ENCODE assay signal across 9 cellular contexts in the genomic region with DNA sequence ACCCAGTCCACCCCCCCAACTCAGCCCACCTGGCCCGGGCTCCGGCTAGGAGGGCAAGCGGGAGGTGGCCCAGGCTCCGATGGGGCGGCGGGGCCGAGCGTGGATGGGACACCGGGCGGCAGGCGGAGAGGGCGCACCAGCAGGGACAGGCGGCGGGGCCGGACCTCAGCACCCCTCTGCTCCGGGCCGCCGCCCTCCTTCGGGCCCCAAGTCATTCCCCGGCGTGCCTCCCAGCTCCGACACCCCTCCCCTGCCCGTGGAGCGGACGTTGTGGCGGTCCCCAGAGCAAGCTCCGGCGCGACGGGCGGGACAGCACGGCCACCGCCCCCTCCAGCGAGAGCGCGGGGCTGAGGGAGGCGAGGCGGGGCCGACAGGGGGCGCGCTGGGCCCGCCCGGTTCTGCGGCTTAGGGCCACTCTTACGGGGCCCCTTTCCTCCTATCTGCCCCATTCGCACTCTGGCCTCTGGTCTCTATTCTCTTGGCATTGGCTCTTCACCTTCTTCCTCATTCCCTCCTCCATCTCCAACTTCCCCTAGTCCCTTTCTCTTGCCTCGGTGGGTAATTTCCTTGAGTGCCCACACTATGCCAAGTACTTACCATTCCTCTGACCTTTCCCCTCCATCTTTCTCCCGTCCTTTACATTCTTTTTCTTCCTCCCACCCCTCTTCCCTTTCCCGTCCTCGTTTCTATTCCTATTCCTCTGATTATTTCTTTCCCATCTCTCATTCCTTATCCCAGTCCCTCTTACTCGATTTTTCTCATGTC. TPM values are rescaled to one million over a fixed set of nuclear protein-coding genes. Genes with fewer than 3 reads are reported as not detected.
DNase-seq lines count a peak whose midpoint lies in the region; ATAC-seq, FAIRE-seq and TF ChIP-seq lines count a peak whose summit lies in the region.
"Had no signal": no experiment of that assay in that cellular context is flagged by ENCODE, and none has a peak within 500 bp of the region (broad histone marks: within the 10 kb centered on the region; RNA-seq: fewer than 3 reads in every experiment).

No MANE protein-coding gene starts in this region.

- H3K4me1 ChIP-seq in BLaER1 treated with 17β-estradiol and CSF1 and Interleukin-3, amounts not matched to agents 10 nM and 100 nM, result peaks cover 5 to 17% (median 12%) of the 10 kb centered on the region in 10 experiments; a peak in 15 of 20 replicates
- peaks cover 0 to 17% of the 10 kb centered on the region in 2 donors for H3K4me1 ChIP-seq in right atrium auricular region
- H3K4me1 ChIP-seq in small intestine (ENCODE audit: control insufficient read depth in 2 of 2, insufficient read depth in 1 of 2, low read depth in 1 of 2, low read length in 1 of 2), result no peaks in the 10 kb centered on the region

- TF ChIP-seq CTCF in right atrium auricular region (IDR thresholded peaks at IDR 0.05), result peak; percentile 46 to 82

- WGBS in small intestine, 3 donors, result 1 to 2% (median 2%) methylated on average over 41 to 51 of the region's 51 CpGs

- no peak for FAIRE-seq in small intestine (lab: Jason Lieb, UNC)

- H3K27ac ChIP-seq in BLaER1 treated with 17β-estradiol and CSF1 and Interleukin-3, amounts not matched to agents 10 nM and 100 nM, result no peak overlapping the region
- no peak overlapping the region for H3K27ac ChIP-seq in right atrium auricular region
- H3K27ac ChIP-seq in small intestine (ENCODE audit: low read depth in 1 of 2, low read length in 1 of 2), result no peak overlapping the region

- no peak overlapping the region for H3K9ac ChIP-seq in BLaER1 treated with 17β-estradiol and CSF1 and Interleukin-3, amounts not matched to agents 10 nM and 100 nM

- ATAC-seq in GM21825 (IDR thresholded peaks at IDR 0.05; ENCODE audit: unreplicated experiment), result peak; percentile 56

- H3K9me3 ChIP-seq in BLaER1 treated with 17β-estradiol and CSF1 and Interleukin-3, amounts not matched to agents 10 nM and 100 nM (replicated peaks in 1 of 11), result peaks cover 0 to 8% (median 4%) of the 10 kb centered on the region in 11 experiments; a peak in 13 of 22 replicates
- H3K9me3 ChIP-seq in right atrium auricular region (no peaks in the 10 kb centered on the region), small intestine (ENCODE audit: control insufficient read depth, low read depth) (no peaks in the 10 kb centered on the region)

- H3K36me3 ChIP-seq in BLaER1 treated with 17β-estradiol and CSF1 and Interleukin-3, amounts not matched to agents 10 nM and 100 nM, result no peaks in the 10 kb centered on the region
- H3K36me3 ChIP-seq in right atrium auricular region (no peaks in the 10 kb centered on the region), small intestine (ENCODE audit: control insufficient read depth in 2 of 2, insufficient read depth in 2 of 2, low read length in 2 of 2) (no peaks in the 10 kb centered on the region)

- peaks cover 0 to 29% (median 18%) of the 10 kb centered on the region in 11 experiments; a peak in 11 of 22 replicates for H4K20me1 ChIP-seq in BLaER1 treated with 17β-estradiol and CSF1 and Interleukin-3, amounts not matched to agents 10 nM and 100 nM

- H3K4me3 ChIP-seq in BLaER1 treated with 17β-estradiol and CSF1 and Interleukin-3, amounts not matched to agents 10 nM and 100 nM, result peak overlapping the region; percentile 38 to 61 (median 46); a peak in 18 of 20 replicates
- peak overlapping the region; percentile 36 to 59 for H3K4me3 ChIP-seq in right atrium auricular region
- peak overlapping the region in 1 of 2 donors; percentile 53 for H3K4me3 ChIP-seq in small intestine (ENCODE audit: low read depth in 1 of 2, low read length in 2 of 2)

- DNase-seq in OCI-M2 (lab: John Stamatoyannopoulos, UW; ENCODE audit: unreplicated experiment), result peak; percentile 75
- DNase-seq in activated naive CD4-positive, alpha-beta T cell (lab: John Stamatoyannopoulos, UW), result peak in 3 of 4 experiments; percentile 12 to 59 (median 17)
- no peak for DNase-seq in right atrium auricular region (ENCODE audit: low spot score)
- peak; percentile 25 for DNase-seq in small intestine
- no peak for DNase-seq in cerebellar cortex (ENCODE audit: low spot score)
- DNase-seq in NCI-H187 (lab: John Stamatoyannopoulos, UW), result no peak

- peaks cover 79 to 93% (median 91%) of the 10 kb centered on the region in 11 experiments for H3K27me3 ChIP-seq in BLaER1 treated with 17β-estradiol and CSF1 and Interleukin-3, amounts not matched to agents 10 nM and 100 nM
- H3K27me3 ChIP-seq in right atrium auricular region (peaks cover 0 to 3% of the 10 kb centered on the region in 2 donors), small intestine (ENCODE audit: control insufficient read depth in 2 of 2, insufficient read depth in 2 of 2, low read length in 2 of 2) (peaks cover 10 to 21% of the 10 kb centered on the region in 2 donors)

- peak overlapping the region; percentile 52 to 83 (median 65) for H3K4me2 ChIP-seq in BLaER1 treated with 17β-estradiol and CSF1 and Interleukin-3, amounts not matched to agents 10 nM and 100 nM

RNA-seq across cellular contexts. Expression of a gene that starts 0.7 kb away (rescaled TPM):
- not detected for total RNA-seq in right atrium auricular region
- polyA plus RNA-seq in small intestine, result not detected
- total RNA-seq: temporal lobe had no signal

RNA-seq across cellular contexts. Expression of a gene that starts 18.8 kb away (rescaled TPM):
- total RNA-seq in right atrium auricular region, result 10 to 100 TPM in 1 of 2 donors, 1 to 10 TPM in 1; 4.0 to 11.6 TPM
- polyA plus RNA-seq in small intestine, result not detected
- total RNA-seq: temporal lobe had no signal

RNA-seq across cellular contexts. Expression of a gene that starts 42.1 kb away (rescaled TPM):
- total RNA-seq in right atrium auricular region, result not detected
- not detected for polyA plus RNA-seq in small intestine
- total RNA-seq: temporal lobe had no signal

RNA-seq across cellular contexts. Expression of a gene that starts 58.8 kb away (rescaled TPM):
- 10 to 100 TPM; 29.7 to 38.6 TPM for total RNA-seq in right atrium auricular region
- 10 to 100 TPM; 11.0 to 23.7 (median 11.1) TPM for polyA plus RNA-seq in small intestine

Comparison
In these comparisons a context has a peak if more than half of its experiments do, and no peak if none do; other contexts are left out.
1. DNase-seq: peak in OCI-M2 (single experiment), activated naive CD4-positive, alpha-beta T cell (3 of 4) and small intestine (single experiment); none in right atrium auricular region (single experiment), cerebellar cortex (single experiment) and NCI-H187 (0 of 2).